36 cellular contexts compared by ENCODE assay signal in the genomic region with DNA sequence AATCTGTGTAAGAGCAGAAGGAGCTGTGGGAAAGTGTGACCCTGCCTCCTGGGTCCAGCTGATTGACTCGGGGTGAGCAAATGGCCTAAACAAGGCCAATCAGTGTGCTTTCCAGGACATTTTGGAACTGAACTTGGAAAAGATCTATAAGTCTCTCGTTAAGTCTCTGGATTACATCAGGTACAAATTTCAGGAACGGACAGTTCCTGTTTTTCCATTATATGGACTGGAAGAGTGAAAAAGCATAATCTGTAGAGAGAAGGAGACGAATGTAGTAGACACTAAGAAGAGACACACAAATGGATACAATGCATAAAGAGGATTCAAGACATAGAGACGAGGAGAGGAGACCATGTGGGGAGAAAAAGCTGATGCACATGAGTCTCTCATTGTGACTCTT.
"Had no signal": no experiment of that assay in that cellular context is flagged by ENCODE, and none has a peak within 500 bp of the region (broad histone marks: within the 10 kb centered on the region; RNA-seq: fewer than 3 reads in every experiment).

No MANE protein-coding gene starts in this region.

- H3K4me3 ChIP-seq: adrenal gland, ascending aorta, body of pancreas, breast epithelium, cardiac muscle cell had no signal

- H3K9me3 ChIP-seq: adrenal gland, ascending aorta, body of pancreas, breast epithelium had no signal

- H3K4me3 Mint-ChIP-seq: activated naive CD4-positive, alpha-beta T cell treated with anti-CD3 and anti-CD28 coated beads for 36 hours; activated naive CD4-positive, alpha-beta T cell treated with anti-CD3 and anti-CD28 coated beads, Interleukin-2, amount 10 ng/mL, durations not matched to agents 7 days and 5 days; activated naive CD4-positive, alpha-beta T cell treated with anti-CD3 and anti-CD28 coated beads, Interleukin-2, amount 50 U/mL, for 24 hours; activated naive CD8-positive, alpha-beta T cell; activated naive CD8-positive, alpha-beta T cell treated with anti-CD3 and anti-CD28 coated beads for 36 hours; activated naive CD8-positive, alpha-beta T cell treated with anti-CD3 and anti-CD28 coated beads, Interleukin-2, amount 10 ng/mL, durations not matched to agents 7 days and 5 days; activated naive CD8-positive, alpha-beta T cell treated with anti-CD3 and anti-CD28 coated beads, Interleukin-2, amount 50 U/mL, for 24 hours; activated T-cell treated with anti-CD3 and anti-CD28 coated beads, Interleukin-2, amount 50 U/mL, for 24 hours; activated T-cell treated with anti-CD3 and anti-CD28 coated beads, Interleukin-2, amount 50 U/mL, for 72 hours; activated T-helper 1 cell treated with anti-CD3 and anti-CD28 coated beads, Interleukin-12 subunit alpha, Interleukin-12 subunit beta, Interleukin-2, Interleukin-4 antibody, amounts not matched to agents 30 ng/mL and 10 ng/mL and 1 ng/mL, durations not matched to agents 14 hours and 24 hours and 36 hours; activated T-helper 17 cell treated with anti-CD3 and anti-CD28 coated beads, Interleukin-2, amount 50 U/mL, for 72 hours; brain; central memory CD8-positive, alpha-beta T cell had no signal

- ATAC-seq: activated naive CD4-positive, alpha-beta T cell treated with anti-CD3 and anti-CD28 coated beads, Interleukin-2, amount 50 U/mL, for 72 hours; activated naive CD8-positive, alpha-beta T cell treated with anti-CD3 and anti-CD28 coated beads, Interleukin-2, amount 50 U/mL, for 24 hours; activated T-cell treated with anti-CD3 and anti-CD28 coated beads, Interleukin-2, amount 50 U/mL, for 72 hours; activated T-helper 17 cell treated with anti-CD3 and anti-CD28 coated beads, Interleukin-2, amount 50 U/mL, for 72 hours; body of pancreas had no signal

- DNase-seq: activated effector memory CD4-positive, alpha-beta T cell treated with anti-CD3 and anti-CD28 coated beads, Interleukin-2, amount 50 U/mL, for 16 hours; activated effector memory CD4-positive, alpha-beta T cell treated with Interleukin-2 at 50 U/mL for 16 hours; activated gamma-delta T cell; activated gamma-delta T cell treated with Interleukin-2 at 50 U/mL for 16 hours; activated naive CD4-positive, alpha-beta T cell; activated naive CD4-positive, alpha-beta T cell treated with anti-CD3 and anti-CD28 coated beads for 36 hours; activated naive CD4-positive, alpha-beta T cell treated with anti-CD3 and anti-CD28 coated beads, Interleukin-2, amount 10 ng/mL, durations not matched to agents 7 days and 5 days; activated naive CD4-positive, alpha-beta T cell treated with anti-CD3 and anti-CD28 coated beads, Interleukin-2, amount 50 U/mL, for 16 hours; activated naive CD4-positive, alpha-beta T cell treated with Interleukin-2 at 50 U/mL for 16 hours; activated naive CD8-positive, alpha-beta T cell treated with anti-CD3 and anti-CD28 coated beads for 36 hours; activated naive CD8-positive, alpha-beta T cell treated with anti-CD3 and anti-CD28 coated beads, Interleukin-2, amount 10 ng/mL, durations not matched to agents 7 days and 5 days; activated naive CD8-positive, alpha-beta T cell treated with anti-CD3 and anti-CD28 coated beads, Interleukin-2, amount 50 U/mL, for 24 hours; activated T-cell treated with anti-CD3 and anti-CD28 coated beads, Interleukin-2, amount 50 U/mL, for 24 hours; activated T-cell treated with anti-CD3 and anti-CD28 coated beads, Interleukin-2, amount 50 U/mL, for 48 hours; activated T-cell treated with anti-CD3 and anti-CD28 coated beads, Interleukin-2, amount 50 U/mL, for 72 hours; adrenal gland; amniotic stem cell; amygdala; anterior cingulate cortex; aorta; body of pancreas; brain microvascular endothelial cell; caudate nucleus; central memory CD4-positive, alpha-beta T cell; cerebellar nuclear complex had no signal

- H3K9me3 Mint-ChIP-seq: activated naive CD4-positive, alpha-beta T cell treated with anti-CD3 and anti-CD28 coated beads for 36 hours; activated naive CD4-positive, alpha-beta T cell treated with anti-CD3 and anti-CD28 coated beads, Interleukin-2, amount 10 ng/mL, durations not matched to agents 7 days and 5 days; activated naive CD4-positive, alpha-beta T cell treated with anti-CD3 and anti-CD28 coated beads, Interleukin-2, amount 50 U/mL, for 24 hours; activated naive CD4-positive, alpha-beta T cell treated with anti-CD3 and anti-CD28 coated beads, Interleukin-2, amount 50 U/mL, for 72 hours; activated naive CD8-positive, alpha-beta T cell treated with anti-CD3 and anti-CD28 coated beads for 36 hours; activated naive CD8-positive, alpha-beta T cell treated with anti-CD3 and anti-CD28 coated beads, Interleukin-2, amount 10 ng/mL, durations not matched to agents 7 days and 5 days; activated naive CD8-positive, alpha-beta T cell treated with anti-CD3 and anti-CD28 coated beads, Interleukin-2, amount 50 U/mL, for 24 hours; activated T-cell treated with anti-CD3 and anti-CD28 coated beads, Interleukin-2, amount 50 U/mL, for 24 hours; activated T-cell treated with anti-CD3 and anti-CD28 coated beads, Interleukin-2, amount 50 U/mL, for 72 hours; activated T-helper 1 cell treated with anti-CD3 and anti-CD28 coated beads, Interleukin-12 subunit alpha, Interleukin-12 subunit beta, Interleukin-2, Interleukin-4 antibody, amounts not matched to agents 30 ng/mL and 10 ng/mL and 1 ng/mL, durations not matched to agents 14 hours and 24 hours and 36 hours; activated T-helper 17 cell treated with anti-CD3 and anti-CD28 coated beads, Interleukin-2, amount 50 U/mL, for 72 hours; activated T-helper 2 cell treated with anti-CD3 and anti-CD28 coated beads, Interferon-gamma antibody, Interleukin-2, Interleukin-4, amounts not matched to agents 10 μg/mL and 5 μg/mL and 100 μg/mL, durations not matched to agents 14 hours and 24 hours and 36 hours; central memory CD8-positive, alpha-beta T cell had no signal

- H3K36me3 ChIP-seq: adrenal gland, brain microvascular endothelial cell, breast epithelium, cardiac muscle cell had no signal

- H3K4me1 Mint-ChIP-seq: activated naive CD4-positive, alpha-beta T cell treated with anti-CD3 and anti-CD28 coated beads, Interleukin-2, amount 10 ng/mL, durations not matched to agents 7 days and 5 days; activated naive CD8-positive, alpha-beta T cell treated with anti-CD3 and anti-CD28 coated beads for 36 hours; activated naive CD8-positive, alpha-beta T cell treated with anti-CD3 and anti-CD28 coated beads, Interleukin-2, amount 10 ng/mL, durations not matched to agents 7 days and 5 days; activated naive CD8-positive, alpha-beta T cell treated with anti-CD3 and anti-CD28 coated beads, Interleukin-2, amount 50 U/mL, for 24 hours; activated T-helper 17 cell treated with anti-CD3 and anti-CD28 coated beads, Interleukin-2, amount 50 U/mL, for 72 hours; brain had no signal

- H3K27ac ChIP-seq: adrenal gland, ascending aorta, body of pancreas, brain microvascular endothelial cell, breast epithelium, cardiac muscle cell had no signal

- H3K4me1 ChIP-seq: adrenal gland, ascending aorta, body of pancreas, breast epithelium had no signal

- H3K27me3 Mint-ChIP-seq: activated naive CD4-positive, alpha-beta T cell treated with anti-CD3 and anti-CD28 coated beads, Interleukin-2, amount 10 ng/mL, durations not matched to agents 7 days and 5 days; activated naive CD4-positive, alpha-beta T cell treated with anti-CD3 and anti-CD28 coated beads, Interleukin-2, amount 50 U/mL, for 24 hours; activated naive CD8-positive, alpha-beta T cell; activated naive CD8-positive, alpha-beta T cell treated with anti-CD3 and anti-CD28 coated beads for 36 hours; activated naive CD8-positive, alpha-beta T cell treated with anti-CD3 and anti-CD28 coated beads, Interleukin-2, amount 10 ng/mL, durations not matched to agents 7 days and 5 days; activated naive CD8-positive, alpha-beta T cell treated with anti-CD3 and anti-CD28 coated beads, Interleukin-2, amount 50 U/mL, for 24 hours; activated T-cell treated with anti-CD3 and anti-CD28 coated beads, Interleukin-2, amount 50 U/mL, for 24 hours; activated T-helper 17 cell treated with anti-CD3 and anti-CD28 coated beads, Interleukin-2, amount 50 U/mL, for 72 hours; central memory CD8-positive, alpha-beta T cell had no signal
